Comparison of ENCODE assay signal across 9 cellular contexts in the genomic region with DNA sequence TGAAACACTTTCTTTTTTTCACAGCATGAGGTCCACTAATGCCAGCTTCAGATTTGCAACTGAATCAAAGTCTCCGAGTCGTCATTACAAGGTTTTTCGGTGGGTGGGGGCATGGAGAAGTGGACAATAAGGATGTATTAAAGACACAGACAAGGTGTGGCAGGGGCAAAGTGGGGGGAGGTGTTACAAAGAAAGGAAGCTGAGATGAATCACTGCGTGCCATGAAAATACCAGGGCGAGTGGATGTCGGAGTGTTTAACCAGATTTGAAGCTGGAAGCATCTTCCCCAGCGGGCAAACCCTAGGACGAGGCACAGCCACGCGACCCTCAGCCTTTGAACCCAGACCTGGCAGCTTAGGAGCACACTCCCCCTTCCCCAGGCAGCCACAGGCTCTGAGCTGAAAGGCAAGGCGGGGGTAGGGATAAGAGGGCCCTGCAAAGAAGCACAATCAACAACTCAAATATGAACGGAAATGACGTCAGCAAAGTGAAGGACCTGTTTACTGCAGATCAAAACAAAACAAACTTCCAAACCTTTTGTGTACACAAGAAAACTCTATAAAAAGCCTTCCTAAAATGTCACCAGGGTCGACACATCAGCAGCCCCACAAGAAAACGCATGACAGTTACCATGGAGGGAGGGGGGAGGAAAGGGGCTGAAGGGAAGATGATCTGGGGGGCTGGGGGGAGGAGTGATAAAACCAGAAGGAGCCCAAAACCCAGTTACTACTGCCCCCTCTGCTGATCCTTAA. TPM values are rescaled to one million over a fixed set of nuclear protein-coding genes. Genes with fewer than 3 reads are reported as not detected.
DNase-seq lines count a peak whose midpoint lies in the region; TF ChIP-seq lines count a peak whose summit lies in the region.
"Had no signal": no experiment of that assay in that cellular context is flagged by ENCODE, and none has a peak within 500 bp of the region (broad histone marks: within the 10 kb centered on the region; RNA-seq: fewer than 3 reads in every experiment).

No MANE protein-coding gene starts in this region.

- H3K4me2 ChIP-seq in MM.1S (ENCODE audit: low read depth, low read length): no peak overlapping the region

- TF ChIP-seq CTCF in thyroid gland (IDR thresholded peaks at IDR 0.05): no peak
- TF ChIP-seq CTCF in MM.1S (IDR thresholded peaks at IDR 0.05; ENCODE audit: low read length): no peak

- no peak overlapping the region for H2AFZ ChIP-seq in MM.1S (ENCODE audit: low read length)

- H3K9ac ChIP-seq in MM.1S (ENCODE audit: low read length): no peak overlapping the region

- no peaks in the 10 kb centered on the region for H3K9me2 ChIP-seq in MM.1S (replicated peaks; ENCODE audit: insufficient read depth, low read length)

- no peak overlapping the region for H3K4me3 ChIP-seq in thyroid gland (replicated peaks in 1 of 3)
- no peak overlapping the region for H3K4me3 ChIP-seq in MM.1S (ENCODE audit: low read length)

- TF ChIP-seq POLR2A in thyroid gland (IDR thresholded peaks at IDR 0.05): peak in 1 of 2 donors; percentile 15

- DNase-seq in DMS 273 (lab: John Stamatoyannopoulos, UW; ENCODE audit: unreplicated experiment) (peak; percentile 34), DMS 273 treated with DMSO at 0.1 percent for 48 hours (lab: John Stamatoyannopoulos, UW) (no peak), SW480 (ENCODE audit: low spot score) (peak; percentile 80), islet precursor cell (peak; percentile 84), thyroid gland (peak in 1 of 2 donors; percentile 39), MM.1S (no peak), germinal center (ENCODE audit: low spot score) (no peak)
- no peak for DNase-seq in activated naive CD4-positive, alpha-beta T cell treated with Interleukin-2 at 50 U/mL for 16 hours
- DNase-seq: effector memory CD8-positive, alpha-beta T cell had no signal

- no peaks in the 10 kb centered on the region for H4K20me1 ChIP-seq in MM.1S (ENCODE audit: insufficient read depth, low read length)

- no peaks in the 10 kb centered on the region for H3K9me3 ChIP-seq in thyroid gland
- H3K9me3 ChIP-seq in MM.1S (replicated peaks; ENCODE audit: insufficient read depth, low read length): no peaks in the 10 kb centered on the region

- no peaks in the 10 kb centered on the region for H3K36me3 ChIP-seq in thyroid gland
- no peaks in the 10 kb centered on the region for H3K36me3 ChIP-seq in MM.1S (replicated peaks; ENCODE audit: insufficient read depth, low read length)

- intact Hi-C loops in thyroid gland (cut with DNase I): no loop called here

- H3K4me1 ChIP-seq in thyroid gland (peaks cover 65 to 72% of the 10 kb centered on the region in 2 donors), MM.1S (ENCODE audit: low read length) (no peaks in the 10 kb centered on the region)

- no peaks in the 10 kb centered on the region for H3K27me3 ChIP-seq in thyroid gland
- H3K27me3 ChIP-seq in MM.1S (replicated peaks; ENCODE audit: insufficient read depth, low read length): no peaks in the 10 kb centered on the region

- H3K27ac ChIP-seq in thyroid gland (peak overlapping the region; percentile 96 to 99 (median 98)), MM.1S (ENCODE audit: low read length) (no peak overlapping the region)

- WGBS in thyroid gland, 2 donors: 43 to 47% methylated on average over 15 of the region's 15 CpGs

- no peaks in the 10 kb centered on the region for H3F3A ChIP-seq in MM.1S (ENCODE audit: insufficient read depth, low read length)

- H3K79me2 ChIP-seq in MM.1S (ENCODE audit: low read length): no peaks in the 10 kb centered on the region

RNA-seq across cellular contexts. Expression of a gene that starts 5.6 kb away (rescaled TPM):
- 10 to 100 TPM; 27.4 to 92.9 (median 45.5) TPM for total RNA-seq in thyroid gland

Comparison
In these comparisons a context has a peak if more than half of its experiments do, and no peak if none do; other contexts are left out.
1. DNase-seq: peak in DMS 273 (single experiment), SW480 (single experiment) and islet precursor cell (single experiment); none in DMS 273 treated with DMSO at 0.1 percent for 48 hours (single experiment), activated naive CD4-positive, alpha-beta T cell treated with Interleukin-2 at 50 U/mL for 16 hours (single experiment), MM.1S (single experiment) and germinal center (single experiment).